12 cellular contexts compared by ENCODE assay signal in genomic region chr2:189660803-189661147, GRCh38. TPM values are rescaled to one million over a fixed set of nuclear protein-coding genes. Genes with fewer than 3 reads are reported as not detected.
DNase-seq lines count a peak whose midpoint lies in the region; ATAC-seq and TF ChIP-seq lines count a peak whose summit lies in the region.
"Had no signal": no experiment of that assay in that cellular context is flagged by ENCODE, and none has a peak within 500 bp of the region (broad histone marks: within the 10 kb centered on the region; RNA-seq: fewer than 3 reads in every experiment).

No MANE protein-coding gene starts in this region.

- no peak overlapping the region for H3K4me3 Mint-ChIP-seq in activated CD8-positive, alpha-beta memory T cell treated with anti-CD3 and anti-CD28 coated beads, Interleukin-2, amount 10 ng/mL, durations not matched to agents 7 days and 5 days
- H3K4me3 Mint-ChIP-seq: activated naive CD8-positive, alpha-beta T cell; CD4-positive, alpha-beta T cell; endodermal cell had no signal

- peaks cover 13% of the 10 kb centered on the region for H3K4me1 ChIP-seq in ACC112 (ENCODE audit: control insufficient read depth, insufficient read depth, low read length, unreplicated experiment)
- peaks cover 22% of the 10 kb centered on the region for H3K4me1 ChIP-seq in adipocyte (ENCODE audit: control insufficient read depth, insufficient read depth, low read length)
- peaks cover 19% of the 10 kb centered on the region for H3K4me1 ChIP-seq in osteoblast (ENCODE audit: insufficient read depth, low read length)
- peaks cover 25 to 50% (median 32%) of the 10 kb centered on the region in 4 donors for H3K4me1 ChIP-seq in upper lobe of left lung

- TF ChIP-seq EP300 in upper lobe of left lung (IDR thresholded peaks at IDR 0.05): no peak

- no peak overlapping the region for H3K27ac ChIP-seq in ACC112 (ENCODE audit: low read depth, low read length)
- H3K27ac ChIP-seq in osteoblast (ENCODE audit: low read depth, low read length): no peak overlapping the region
- no peak overlapping the region for H3K27ac ChIP-seq in upper lobe of left lung

- H3K79me2 ChIP-seq in ACC112 (ENCODE audit: control insufficient read depth, insufficient read depth, low read length, unreplicated experiment): peaks cover 31% of the 10 kb centered on the region
- H3K79me2 ChIP-seq in osteoblast (ENCODE audit: insufficient read depth, low read length): peaks cover 34% of the 10 kb centered on the region

- peak overlapping the region; percentile 34 for H2AFZ ChIP-seq in ACC112 (ENCODE audit: low read length, unreplicated experiment)
- peak overlapping the region; percentile 42 for H2AFZ ChIP-seq in osteoblast (ENCODE audit: low read length)

- no peaks in the 10 kb centered on the region for H4K20me1 ChIP-seq in osteoblast (ENCODE audit: insufficient read depth, low read length)

- TF ChIP-seq CTCF in osteoblast (IDR thresholded peaks at IDR 0.05; ENCODE audit: extremely low read depth, low read depth, low read length) (no peak), upper lobe of left lung (IDR thresholded peaks at IDR 0.05) (no peak)

- no peak for DNase-seq in Jurkat, Clone E6-1 (ENCODE audit: low read depth, low spot score)
- DNase-seq in adipocyte (ENCODE audit: low read depth): no peak
- no peak for DNase-seq in osteoblast (ENCODE audit: insufficient read length, low spot score, missing footprints)
- DNase-seq in posterior cingulate gyrus: no peak
- DNase-seq in upper lobe of left lung: no peak
- DNase-seq in DMS53 (lab: John Stamatoyannopoulos, UW): no peak
- DNase-seq in activated CD8-positive, alpha-beta memory T cell treated with anti-CD3 and anti-CD28 coated beads, Interleukin-2, amount 10 ng/mL, durations not matched to agents 7 days and 5 days: no peak

- no peaks in the 10 kb centered on the region for H3K27me3 ChIP-seq in ACC112 (ENCODE audit: insufficient read depth, low read length)
- H3K27me3 ChIP-seq in adipocyte (replicated peaks; ENCODE audit: control insufficient read depth, insufficient read depth, low read length): no peaks in the 10 kb centered on the region
- H3K27me3 ChIP-seq in osteoblast (ENCODE audit: insufficient read depth, low read length): no peaks in the 10 kb centered on the region
- H3K27me3 ChIP-seq in upper lobe of left lung: no peaks in the 10 kb centered on the region
- H3K27me3 ChIP-seq: left lung had no signal

- peak overlapping the region; percentile 64 for H3K9ac ChIP-seq in adipocyte (ENCODE audit: low read length)

- no peaks in the 10 kb centered on the region for H3K9me3 Mint-ChIP-seq in activated CD8-positive, alpha-beta memory T cell treated with anti-CD3 and anti-CD28 coated beads, Interleukin-2, amount 10 ng/mL, durations not matched to agents 7 days and 5 days (ENCODE audit: low read depth)
- H3K9me3 Mint-ChIP-seq: CD4-positive, alpha-beta T cell; endodermal cell had no signal

- intact Hi-C loops in posterior cingulate gyrus (cut with DNase I): loop anchor here (1.0 to 5.0 kb wide), 4 partner anchors 14 to 410 kb away; partner anchors contain the start of genes ANKAR and OSGEPL1

- H3K36me3 ChIP-seq in ACC112 (ENCODE audit: insufficient read depth, low read length) (peaks cover 2% of the 10 kb centered on the region; the same call in 1 of the 2 replicates), adipocyte (ENCODE audit: control insufficient read depth, insufficient read depth, low read length, severe bottlenecking) (no peaks in the 10 kb centered on the region), osteoblast (ENCODE audit: insufficient read depth, low read length) (no peaks in the 10 kb centered on the region), upper lobe of left lung (peaks cover 0 to 7% (median 0%) of the 10 kb centered on the region in 4 donors)
- H3K36me3 ChIP-seq: left lung had no signal

- no peak for TF ChIP-seq POLR2A in upper lobe of left lung (IDR thresholded peaks at IDR 0.05)

- peaks cover 7% of the 10 kb centered on the region for H3K36me3 Mint-ChIP-seq in activated CD8-positive, alpha-beta memory T cell treated with anti-CD3 and anti-CD28 coated beads, Interleukin-2, amount 10 ng/mL, durations not matched to agents 7 days and 5 days
- H3K36me3 Mint-ChIP-seq: activated naive CD8-positive, alpha-beta T cell had no signal

- no peaks in the 10 kb centered on the region for H3K27me3 Mint-ChIP-seq in activated CD8-positive, alpha-beta memory T cell treated with anti-CD3 and anti-CD28 coated beads, Interleukin-2, amount 10 ng/mL, durations not matched to agents 7 days and 5 days
- H3K27me3 Mint-ChIP-seq: activated naive CD8-positive, alpha-beta T cell; CD4-positive, alpha-beta T cell had no signal

- CTCF ChIA-PET in activated CD8-positive, alpha-beta memory T cell treated with anti-CD3 and anti-CD28 coated beads, Interleukin-2, amount 10 ng/mL, durations not matched to agents 7 days and 5 days (lab: Charles Lee): interaction anchor here (0.6 to 6.7 kb wide), 19 partner anchors 12 to 639 kb away, joined by 3 to 69 read pairs (median 4); partner anchors contain the start of genes ANKAR, ORMDL1, OSGEPL1 and PMS1

- H3K4me1 Mint-ChIP-seq in activated CD8-positive, alpha-beta memory T cell treated with anti-CD3 and anti-CD28 coated beads, Interleukin-2, amount 10 ng/mL, durations not matched to agents 7 days and 5 days: peaks cover 51% of the 10 kb centered on the region

- H3K4me3 ChIP-seq in ACC112 (ENCODE audit: low read depth, low read length) (peak overlapping the region; percentile 41; the same call in 1 of the 2 replicates), adipocyte (ENCODE audit: low read length) (peak overlapping the region; percentile 25), osteoblast (ENCODE audit: insufficient read depth, low read length) (no peak overlapping the region), upper lobe of left lung (no peak overlapping the region)
- H3K4me3 ChIP-seq in Jurkat, Clone E6-1 (ENCODE audit: low read length): peak overlapping the region; percentile 6

- H3K9me3 ChIP-seq in adipocyte (ENCODE audit: control insufficient read depth, low read length) (no peaks in the 10 kb centered on the region), osteoblast (ENCODE audit: low read depth, low read length) (no peaks in the 10 kb centered on the region), upper lobe of left lung (no peaks in the 10 kb centered on the region)
- H3K9me3 ChIP-seq: left lung had no signal

- WGBS in upper lobe of left lung, 2 donors: 18 to 21% methylated on average over 4 of the region's 4 CpGs

- ATAC-seq in upper lobe of left lung (ENCODE audit: low FRiP score in 2 of 2): no peak
- no peak for ATAC-seq in activated CD8-positive, alpha-beta memory T cell treated with anti-CD3 and anti-CD28 coated beads, Interleukin-2, amount 10 ng/mL, durations not matched to agents 7 days and 5 days

- no peak overlapping the region for H3K27ac Mint-ChIP-seq in activated CD8-positive, alpha-beta memory T cell treated with anti-CD3 and anti-CD28 coated beads, Interleukin-2, amount 10 ng/mL, durations not matched to agents 7 days and 5 days
- H3K27ac Mint-ChIP-seq: endodermal cell had no signal

- H3K4me2 ChIP-seq in osteoblast (ENCODE audit: insufficient read depth, low read length): peak overlapping the region; percentile 56

RNA-seq across cellular contexts. Expression of gene ASNSD1, which starts 0.5 kb away (rescaled TPM):
- 59.1 TPM for polyA plus RNA-seq in Jurkat, Clone E6-1 (2012; ENCODE audit: insufficient read depth, insufficient read length)
- total RNA-seq in osteoblast (79.0 and 81.8 TPM in 2 replicates), upper lobe of left lung (10 to 100 TPM; 29.5 to 49.6 (median 34.3) TPM)
- 10 to 100 TPM; 30.7 to 39.1 TPM for total RNA-seq in activated CD8-positive, alpha-beta memory T cell treated with anti-CD3 and anti-CD28 coated beads, Interleukin-2, amount 10 ng/mL, durations not matched to agents 7 days and 5 days

RNA-seq across cellular contexts. Expression of gene ANKAR, which starts 13.7 kb away (rescaled TPM):
- polyA plus RNA-seq in Jurkat, Clone E6-1 (2012; ENCODE audit: insufficient read depth, insufficient read length): 0.44 TPM
- 14.1 TPM in 2 replicates for total RNA-seq in osteoblast
- 10 to 100 TPM in 1 of 6 donors, 1 to 10 TPM in 5; 8.0 to 13.1 (median 9.2) TPM for total RNA-seq in upper lobe of left lung
- 1 to 10 TPM; 4.8 to 9.3 TPM for total RNA-seq in activated CD8-positive, alpha-beta memory T cell treated with anti-CD3 and anti-CD28 coated beads, Interleukin-2, amount 10 ng/mL, durations not matched to agents 7 days and 5 days

Comparison
In these comparisons a context has a peak if more than half of its experiments do, and no peak if none do; other contexts are left out.
1. H3K4me3 ChIP-seq: peak in ACC112 (single experiment), Jurkat, Clone E6-1 (single experiment) and adipocyte (single experiment); none in osteoblast (single experiment) and upper lobe of left lung (0 of 4).